In genomic region chr22:39960791-39961746, GRCh38 we compare ENCODE assay signal across 8 cellular contexts. TPM values are rescaled to one million over a fixed set of nuclear protein-coding genes. Genes with fewer than 3 reads are reported as not detected.
DNase-seq lines count a peak whose midpoint lies in the region; ATAC-seq and TF ChIP-seq lines count a peak whose summit lies in the region.

No MANE protein-coding gene starts in this region.

- no peak overlapping the region for H4K8ac ChIP-seq in H9 (replicated peaks; ENCODE audit: insufficient read length, low read depth, low read length)

- no peak overlapping the region for H2BK12ac ChIP-seq in H9 (ENCODE audit: insufficient read length, low read depth, low read length)

- H3K4me2 ChIP-seq in PC-3 (ENCODE audit: low read length) (peak overlapping the region; percentile 58), H9 (ENCODE audit: insufficient read depth, insufficient read length, low read length) (no peak overlapping the region)

- H3K23me2 ChIP-seq in H9 (ENCODE audit: insufficient read length, low read depth, low read length, poor library complexity, severe bottlenecking): no peaks in the 10 kb centered on the region

- intact Hi-C loops in PC-3 (cut with micrococcal nuclease): no loop called here
- intact Hi-C loops in natural killer cell (cut with micrococcal nuclease): loop anchor here (1.0 to 5.0 kb wide), 4 partner anchors 34 to 286 kb away; partner anchors contain the start of gene GRAP2

- H3K4me1 ChIP-seq in PC-3 (ENCODE audit: insufficient read depth, low read length): peaks cover 27% of the 10 kb centered on the region
- no peaks in the 10 kb centered on the region for H3K4me1 ChIP-seq in H9 (ENCODE audit: insufficient read depth, low read length)

- H3K27ac Mint-ChIP-seq in natural killer cell (peak overlapping the region; percentile 72 to 87), H9 (no peak overlapping the region)

- no TSS peak for BruUV-seq in PC-3 (replicated peaks; lab: Mats Ljungman, UMichigan)

- no peak overlapping the region for H4K5ac ChIP-seq in H9 (ENCODE audit: insufficient read length, low read depth, low read length)

- H2BK120ac ChIP-seq in H9 (ENCODE audit: low read depth, low read length, poor library complexity, severe bottlenecking): no peak overlapping the region

- no peaks in the 10 kb centered on the region for H3K9me2 ChIP-seq in PC-3 (replicated peaks; ENCODE audit: low read length)

- H3K36me3 Mint-ChIP-seq in natural killer cell (peaks cover 29% of the 10 kb centered on the region), H9 (ENCODE audit: insufficient read depth in 1 of 3, low read depth in 3 of 3) (no peaks in the 10 kb centered on the region; a peak in 1 of 7 replicates)

- POLR2A ChIA-PET in PC-3 (lab: Charles Lee; ENCODE audit: unreplicated experiment): no interaction called here

- H3K79me2 ChIP-seq in PC-3 (ENCODE audit: low read length) (no peaks in the 10 kb centered on the region), H9 (ENCODE audit: insufficient read depth, low read length) (no peaks in the 10 kb centered on the region)

- peaks cover 67 to 70% of the 10 kb centered on the region in 2 donors for H3K4me1 Mint-ChIP-seq in natural killer cell
- peaks cover 23 to 24% of the 10 kb centered on the region in 2 experiments for H3K4me1 Mint-ChIP-seq in H9

- no peak overlapping the region; the same call in 1 of the 2 replicates for H3K4me3 ChIP-seq in PC-3 (ENCODE audit: low read length)

- H3T11ph ChIP-seq in H9 (ENCODE audit: low read length): no peak overlapping the region

- no peak overlapping the region for H3K56ac ChIP-seq in H9 (ENCODE audit: insufficient read length, low read depth, low read length)

- no peak overlapping the region for H3K9ac ChIP-seq in PC-3 (ENCODE audit: low read length)
- H3K9ac ChIP-seq in H9 (ENCODE audit: extremely low read depth, insufficient read length, low read length): no peak overlapping the region

- ATAC-seq in GM18498 (IDR thresholded peaks at IDR 0.05; ENCODE audit: unreplicated experiment) (peak; percentile 86), HG02759 (IDR thresholded peaks at IDR 0.05; ENCODE audit: unreplicated experiment) (peak; percentile 78), PC-3 (peak; percentile 94), natural killer cell (peak; percentile 95 to 99 (median 98))

- H3K27ac ChIP-seq in PC-3 (ENCODE audit: low read length): peak overlapping the region; percentile 61
- H3K27ac ChIP-seq in H9 (ENCODE audit: insufficient read length, low read depth, low read length): no peak overlapping the region

- H3K9me3 Mint-ChIP-seq in natural killer cell (no peaks in the 10 kb centered on the region), H9 (no peaks in the 10 kb centered on the region)

- H3K36me3 ChIP-seq in PC-3 (ENCODE audit: low read depth, low read length): no peaks in the 10 kb centered on the region

- no peak overlapping the region for H4K91ac ChIP-seq in H9 (ENCODE audit: insufficient read length, low read depth, low read length)

- TF ChIP-seq CTCF in PC-3 (conservative IDR thresholded peaks at IDR 0.05; ENCODE audit: low read depth, low read length): no peak
- TF ChIP-seq CTCF in natural killer cell (IDR thresholded peaks at IDR 0.05): no peak
- no peak for TF ChIP-seq CTCF in H9 (conservative IDR thresholded peaks at IDR 0.05)

- no peaks in the 10 kb centered on the region for H3K27me3 ChIP-seq in PC-3 (ENCODE audit: low read length)
- H3K27me3 ChIP-seq in H9 (ENCODE audit: insufficient read depth, low read length): no peaks in the 10 kb centered on the region

- no peak overlapping the region for H2BK20ac ChIP-seq in H9 (ENCODE audit: low read depth, low read length, poor library complexity, severe bottlenecking)

- H2BK5ac ChIP-seq in H9 (ENCODE audit: insufficient read length, low read length): no peak overlapping the region

- no peak overlapping the region for H2BK15ac ChIP-seq in H9 (ENCODE audit: low read depth, low read length)

- H3F3A ChIP-seq in PC-3 (ENCODE audit: low read length, unreplicated experiment): no peaks in the 10 kb centered on the region

- H3K27me3 Mint-ChIP-seq in natural killer cell (ENCODE audit: low read depth in 2 of 2): no peaks in the 10 kb centered on the region
- peaks cover 26% of the 10 kb centered on the region for H3K27me3 Mint-ChIP-seq in H9 (ENCODE audit: low read depth)

- H3K9me3 ChIP-seq in PC-3 (ENCODE audit: low read length) (no peaks in the 10 kb centered on the region), H9 (ENCODE audit: control insufficient read depth, low read depth, low read length) (no peaks in the 10 kb centered on the region)

- H3K4me3 Mint-ChIP-seq in natural killer cell (peak overlapping the region; percentile 86), H9 (no peak overlapping the region)

- DNase-seq in PC-3 (peak; percentile 79), natural killer cell (peak; percentile 69), H9 (no peak), NCI-H2029 treated with DMSO at 0.1 percent for 48 hours (lab: John Stamatoyannopoulos, UW) (no peak), cerebellar cortex (ENCODE audit: low spot score) (no peak)
- peak; percentile 68 for DNase-seq in activated gamma-delta T cell treated with anti-CD3 and anti-CD28 coated beads, Interleukin-2, amount 50 U/mL, for 16 hours (ENCODE audit: low read depth)

- peak overlapping the region; percentile 19; the same call in 1 of the 2 replicates for H2AFZ ChIP-seq in PC-3 (ENCODE audit: low read length)
- H2AFZ ChIP-seq in H9 (ENCODE audit: low read length): no peak overlapping the region

- H3K4ac ChIP-seq in H9 (ENCODE audit: low read depth, low read length): no peak overlapping the region

- no peak overlapping the region for H3K18ac ChIP-seq in H9 (ENCODE audit: insufficient read length, low read depth, low read length)

- H3K14ac ChIP-seq in H9 (ENCODE audit: insufficient read depth, low read length): no peak overlapping the region

- no CpG with 5 or more reads among the region's 13 CpGs for WGBS in H9 (ENCODE audit: extremely low coverage, insufficient read length, low lambda C conversion rate)

- no peak overlapping the region for H3K23ac ChIP-seq in H9 (ENCODE audit: insufficient read length, low read depth, low read length)

- CTCF ChIA-PET in PC-3 (lab: Charles Lee): no interaction called here

- H4K20me1 ChIP-seq in PC-3 (ENCODE audit: low read length) (no peaks in the 10 kb centered on the region), H9 (ENCODE audit: control insufficient read depth, insufficient read depth, insufficient read length) (no peaks in the 10 kb centered on the region)

- no peaks in the 10 kb centered on the region for H3K79me1 ChIP-seq in H9 (ENCODE audit: insufficient read depth, low read depth, low read length, poor library complexity, severe bottlenecking)

- H2AK5ac ChIP-seq in H9 (ENCODE audit: insufficient read length, low read length): no peak overlapping the region

RNA-seq across cellular contexts. Expression of gene TMA7B, which starts 0.9 kb away (rescaled TPM):
- total RNA-seq in PC-3 (2014; rRNA removed) (not detected in 2 replicates), natural killer cell (1 to 10 TPM; 2.6 to 8.7 (median 6.7) TPM), H9 (2021) (not detected in 2 replicates)

RNA-seq across cellular contexts. Expression of gene FAM83F, which starts 33.7 kb away (rescaled TPM):
- total RNA-seq in PC-3 (2014; rRNA removed) (5.5 and 9.2 TPM in 2 replicates), natural killer cell (1 to 10 TPM in 2 of 3 donors, not detected in 1; 1.0 to 7.5 TPM), H9 (2021) (17.4 and 19.6 TPM in 2 replicates)

Comparison
In these comparisons a context has a peak if more than half of its experiments do, and no peak if none do; other contexts are left out.
1. DNase-seq: peak in PC-3 (single experiment), activated gamma-delta T cell treated with anti-CD3 and anti-CD28 coated beads, Interleukin-2, amount 50 U/mL, for 16 hours (single experiment) and natural killer cell (single experiment); none in H9 (single experiment), NCI-H2029 treated with DMSO at 0.1 percent for 48 hours (single experiment) and cerebellar cortex (single experiment).
2. H3K27ac Mint-ChIP-seq: peak in natural killer cell (2 of 2); none in H9 (0 of 3).
3. Peak in every context shown above with its lines, with median percentiles within 50 percentile points of each other: ATAC-seq.